Comparison of ENCODE assay signal across 1 cellular context in the genomic region with DNA sequence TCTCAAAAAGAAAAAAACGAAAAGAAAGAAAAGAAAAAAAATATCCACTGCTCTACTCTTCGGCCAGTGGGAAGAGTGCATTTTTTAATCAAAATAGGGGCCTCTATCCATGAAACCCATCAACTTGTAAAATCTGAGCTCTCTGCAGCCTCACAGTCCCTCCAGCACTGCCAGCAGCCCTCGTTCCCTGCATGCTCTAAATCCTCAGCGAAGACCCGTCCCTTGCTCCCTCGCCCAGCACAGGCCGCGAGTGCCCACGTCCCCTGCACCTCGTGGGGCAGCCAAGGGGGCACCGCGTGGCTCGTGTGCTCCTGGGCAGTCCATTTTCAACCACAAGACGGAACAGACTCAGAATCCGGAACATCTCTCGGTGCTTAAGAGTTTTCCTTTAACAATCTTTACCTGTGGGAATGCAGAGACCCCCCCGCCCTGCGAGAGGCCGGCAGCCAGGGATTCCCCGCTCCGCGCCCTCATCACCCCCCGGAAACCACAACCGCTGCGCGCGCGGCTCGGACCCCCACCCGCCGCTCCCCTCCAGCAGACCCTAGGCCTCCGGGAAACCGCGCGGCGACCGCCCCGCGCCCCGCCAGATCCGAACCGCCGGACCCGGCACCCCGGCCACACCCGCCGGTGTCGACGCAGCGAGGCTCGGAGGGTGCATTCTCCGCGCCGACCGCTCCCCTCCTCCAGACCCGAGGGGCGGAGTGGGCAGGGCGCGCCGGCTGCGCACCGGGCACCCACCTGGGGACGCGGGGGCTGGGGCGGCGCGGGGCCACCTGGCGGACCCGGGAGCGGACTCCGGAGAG.
TF ChIP-seq lines count a peak whose summit lies in the region.

No MANE protein-coding gene starts in this region.

TF ChIP-seq in HEK293, 187 proteins besides CTCF, POLR2A, EP300 and RAD21 (continued from another document and continues in another):
- TF ChIP-seq, protein P1, sequence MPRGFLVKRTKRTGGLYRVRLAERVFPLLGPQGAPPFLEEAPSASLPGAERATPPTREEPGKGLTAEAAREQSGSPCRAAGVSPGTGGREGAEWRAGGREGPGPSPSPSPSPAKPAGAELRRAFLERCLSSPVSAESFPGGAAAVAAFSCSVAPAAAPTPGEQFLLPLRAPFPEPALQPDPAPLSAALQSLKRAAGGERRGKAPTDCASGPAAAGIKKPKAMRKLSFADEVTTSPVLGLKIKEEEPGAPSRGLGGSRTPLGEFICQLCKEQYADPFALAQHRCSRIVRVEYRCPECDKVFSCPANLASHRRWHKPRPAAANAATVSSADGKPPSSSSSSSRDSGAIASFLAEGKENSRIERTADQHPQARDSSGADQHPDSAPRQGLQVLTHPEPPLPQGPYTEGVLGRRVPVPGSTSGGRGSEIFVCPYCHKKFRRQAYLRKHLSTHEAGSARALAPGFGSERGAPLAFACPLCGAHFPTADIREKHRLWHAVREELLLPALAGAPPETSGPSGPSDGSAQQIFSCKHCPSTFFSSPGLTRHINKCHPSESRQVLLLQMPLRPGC (tag by site-specific recombination; IDR thresholded peaks at IDR 0.05), result 0 out of 2 replicates have a peak, but pooled peaks have one; percentile 26
- TF ChIP-seq SP7 (tag by site-specific recombination; IDR thresholded peaks at IDR 0.05), result no peak
- TF ChIP-seq, protein P2, sequence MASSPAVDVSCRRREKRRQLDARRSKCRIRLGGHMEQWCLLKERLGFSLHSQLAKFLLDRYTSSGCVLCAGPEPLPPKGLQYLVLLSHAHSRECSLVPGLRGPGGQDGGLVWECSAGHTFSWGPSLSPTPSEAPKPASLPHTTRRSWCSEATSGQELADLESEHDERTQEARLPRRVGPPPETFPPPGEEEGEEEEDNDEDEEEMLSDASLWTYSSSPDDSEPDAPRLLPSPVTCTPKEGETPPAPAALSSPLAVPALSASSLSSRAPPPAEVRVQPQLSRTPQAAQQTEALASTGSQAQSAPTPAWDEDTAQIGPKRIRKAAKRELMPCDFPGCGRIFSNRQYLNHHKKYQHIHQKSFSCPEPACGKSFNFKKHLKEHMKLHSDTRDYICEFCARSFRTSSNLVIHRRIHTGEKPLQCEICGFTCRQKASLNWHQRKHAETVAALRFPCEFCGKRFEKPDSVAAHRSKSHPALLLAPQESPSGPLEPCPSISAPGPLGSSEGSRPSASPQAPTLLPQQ (tag by site-specific recombination; IDR thresholded peaks at IDR 0.05), result peak; percentile 35
- TF ChIP-seq ZNF274 (IDR thresholded peaks at IDR 0.05; ENCODE audit: low read length), result no peak
- TF ChIP-seq ZNF274 (tag by site-specific recombination; IDR thresholded peaks at IDR 0.05; ENCODE audit: borderline replicate concordance), result no peak
- no peak for TF ChIP-seq ZNF785 (tag by site-specific recombination; IDR thresholded peaks at IDR 0.05)
- TF ChIP-seq ZBTB48 (tag by site-specific recombination; IDR thresholded peaks at IDR 0.05), result peak; percentile 96
- TF ChIP-seq ZNF544 (tag by site-specific recombination; IDR thresholded peaks at IDR 0.05), result no peak
- no peak for TF ChIP-seq ELK4 (IDR thresholded peaks at IDR 0.05; ENCODE audit: borderline replicate concordance, low read depth, low read length)
- peak; percentile 80 for TF ChIP-seq IKZF3 (tag by site-specific recombination; IDR thresholded peaks at IDR 0.05)
- TF ChIP-seq, protein P3, sequence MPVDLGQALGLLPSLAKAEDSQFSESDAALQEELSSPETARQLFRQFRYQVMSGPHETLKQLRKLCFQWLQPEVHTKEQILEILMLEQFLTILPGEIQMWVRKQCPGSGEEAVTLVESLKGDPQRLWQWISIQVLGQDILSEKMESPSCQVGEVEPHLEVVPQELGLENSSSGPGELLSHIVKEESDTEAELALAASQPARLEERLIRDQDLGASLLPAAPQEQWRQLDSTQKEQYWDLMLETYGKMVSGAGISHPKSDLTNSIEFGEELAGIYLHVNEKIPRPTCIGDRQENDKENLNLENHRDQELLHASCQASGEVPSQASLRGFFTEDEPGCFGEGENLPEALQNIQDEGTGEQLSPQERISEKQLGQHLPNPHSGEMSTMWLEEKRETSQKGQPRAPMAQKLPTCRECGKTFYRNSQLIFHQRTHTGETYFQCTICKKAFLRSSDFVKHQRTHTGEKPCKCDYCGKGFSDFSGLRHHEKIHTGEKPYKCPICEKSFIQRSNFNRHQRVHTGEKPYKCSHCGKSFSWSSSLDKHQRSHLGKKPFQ (tag by site-specific recombination; IDR thresholded peaks at IDR 0.05), result no peak
- TF ChIP-seq ZFP69B (tag by site-specific recombination; IDR thresholded peaks at IDR 0.05), result no peak
- TF ChIP-seq, protein P4, sequence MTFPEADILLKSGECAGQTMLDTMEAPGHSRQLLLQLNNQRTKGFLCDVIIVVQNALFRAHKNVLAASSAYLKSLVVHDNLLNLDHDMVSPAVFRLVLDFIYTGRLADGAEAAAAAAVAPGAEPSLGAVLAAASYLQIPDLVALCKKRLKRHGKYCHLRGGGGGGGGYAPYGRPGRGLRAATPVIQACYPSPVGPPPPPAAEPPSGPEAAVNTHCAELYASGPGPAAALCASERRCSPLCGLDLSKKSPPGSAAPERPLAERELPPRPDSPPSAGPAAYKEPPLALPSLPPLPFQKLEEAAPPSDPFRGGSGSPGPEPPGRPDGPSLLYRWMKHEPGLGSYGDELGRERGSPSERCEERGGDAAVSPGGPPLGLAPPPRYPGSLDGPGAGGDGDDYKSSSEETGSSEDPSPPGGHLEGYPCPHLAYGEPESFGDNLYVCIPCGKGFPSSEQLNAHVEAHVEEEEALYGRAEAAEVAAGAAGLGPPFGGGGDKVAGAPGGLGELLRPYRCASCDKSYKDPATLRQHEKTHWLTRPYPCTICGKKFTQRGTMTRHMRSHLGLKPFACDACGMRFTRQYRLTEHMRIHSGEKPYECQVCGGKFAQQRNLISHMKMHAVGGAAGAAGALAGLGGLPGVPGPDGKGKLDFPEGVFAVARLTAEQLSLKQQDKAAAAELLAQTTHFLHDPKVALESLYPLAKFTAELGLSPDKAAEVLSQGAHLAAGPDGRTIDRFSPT (tag by site-specific recombination; IDR thresholded peaks at IDR 0.05), result peak; percentile 96
- no peak for TF ChIP-seq ZNF585B (tag by site-specific recombination; IDR thresholded peaks at IDR 0.05)
- TF ChIP-seq ZBTB44 (tag by site-specific recombination; IDR thresholded peaks at IDR 0.05), result peak; percentile 57; the same call in 1 of the 2 replicates
- no peak for TF ChIP-seq ZFP37 (tag by site-specific recombination; IDR thresholded peaks at IDR 0.05)
- no peak for TF ChIP-seq ZNF660 (tag by site-specific recombination; IDR thresholded peaks at IDR 0.05)
- peak; percentile 92 for TF ChIP-seq ZSCAN30 (tag by site-specific recombination; IDR thresholded peaks at IDR 0.05)
- TF ChIP-seq, protein P5, sequence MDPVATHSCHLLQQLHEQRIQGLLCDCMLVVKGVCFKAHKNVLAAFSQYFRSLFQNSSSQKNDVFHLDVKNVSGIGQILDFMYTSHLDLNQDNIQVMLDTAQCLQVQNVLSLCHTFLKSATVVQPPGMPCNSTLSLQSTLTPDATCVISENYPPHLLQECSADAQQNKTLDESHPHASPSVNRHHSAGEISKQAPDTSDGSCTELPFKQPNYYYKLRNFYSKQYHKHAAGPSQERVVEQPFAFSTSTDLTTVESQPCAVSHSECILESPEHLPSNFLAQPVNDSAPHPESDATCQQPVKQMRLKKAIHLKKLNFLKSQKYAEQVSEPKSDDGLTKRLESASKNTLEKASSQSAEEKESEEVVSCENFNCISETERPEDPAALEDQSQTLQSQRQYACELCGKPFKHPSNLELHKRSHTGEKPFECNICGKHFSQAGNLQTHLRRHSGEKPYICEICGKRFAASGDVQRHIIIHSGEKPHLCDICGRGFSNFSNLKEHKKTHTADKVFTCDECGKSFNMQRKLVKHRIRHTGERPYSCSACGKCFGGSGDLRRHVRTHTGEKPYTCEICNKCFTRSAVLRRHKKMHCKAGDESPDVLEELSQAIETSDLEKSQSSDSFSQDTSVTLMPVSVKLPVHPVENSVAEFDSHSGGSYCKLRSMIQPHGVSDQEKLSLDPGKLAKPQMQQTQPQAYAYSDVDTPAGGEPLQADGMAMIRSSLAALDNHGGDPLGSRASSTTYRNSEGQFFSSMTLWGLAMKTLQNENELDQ (tag by site-specific recombination; IDR thresholded peaks at IDR 0.05; ENCODE audit: low read depth), result no peak
- no peak for TF ChIP-seq ZNF514 (tag by site-specific recombination; IDR thresholded peaks at IDR 0.05)
- peak; percentile 45; the same call in 1 of the 2 replicates for TF ChIP-seq ZBTB20 (tag by site-specific recombination; IDR thresholded peaks at IDR 0.05)
- TF ChIP-seq ZNF394 (tag by site-specific recombination; IDR thresholded peaks at IDR 0.05; ENCODE audit: borderline replicate concordance), result no peak
- peak; percentile 42; the same call in 1 of the 2 replicates for TF ChIP-seq ZFHX2 (tag by site-specific recombination; conservative IDR thresholded peaks at IDR 0.05)
- peak; percentile 58; the same call in 1 of the 2 replicates for TF ChIP-seq ZNF677 (tag by site-specific recombination; IDR thresholded peaks at IDR 0.05)
- TF ChIP-seq MZF1 (tag by site-specific recombination; IDR thresholded peaks at IDR 0.05; ENCODE audit: borderline replicate concordance), result no peak
- peak; percentile 89 for TF ChIP-seq ZNF76 (tag by site-specific recombination; IDR thresholded peaks at IDR 0.05; ENCODE audit: borderline replicate concordance, low read depth)
- peak; percentile 93 for TF ChIP-seq ZNF600 (tag by site-specific recombination; IDR thresholded peaks at IDR 0.05)
- TF ChIP-seq, protein P6, sequence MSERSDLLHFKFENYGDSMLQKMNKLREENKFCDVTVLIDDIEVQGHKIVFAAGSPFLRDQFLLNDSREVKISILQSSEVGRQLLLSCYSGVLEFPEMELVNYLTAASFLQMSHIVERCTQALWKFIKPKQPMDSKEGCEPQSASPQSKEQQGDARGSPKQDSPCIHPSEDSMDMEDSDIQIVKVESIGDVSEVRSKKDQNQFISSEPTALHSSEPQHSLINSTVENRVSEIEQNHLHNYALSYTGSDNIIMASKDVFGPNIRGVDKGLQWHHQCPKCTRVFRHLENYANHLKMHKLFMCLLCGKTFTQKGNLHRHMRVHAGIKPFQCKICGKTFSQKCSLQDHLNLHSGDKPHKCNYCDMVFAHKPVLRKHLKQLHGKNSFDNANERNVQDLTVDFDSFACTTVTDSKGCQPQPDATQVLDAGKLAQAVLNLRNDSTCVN (tag by site-specific recombination; optimal IDR thresholded peaks at IDR 0.05), result peak; percentile 38
- TF ChIP-seq ZNF211 (tag by site-specific recombination; IDR thresholded peaks at IDR 0.05; ENCODE audit: low read depth), result no peak
- no peak for TF ChIP-seq ZNF132 (tag by site-specific recombination; IDR thresholded peaks at IDR 0.05; ENCODE audit: borderline replicate concordance)
- no peak for TF ChIP-seq SALL2 (tag by site-specific recombination; IDR thresholded peaks at IDR 0.05; ENCODE audit: borderline replicate concordance)
- TF ChIP-seq ZNF366 (tag by site-specific recombination; conservative IDR thresholded peaks at IDR 0.05), result peak; percentile 51
- no peak for TF ChIP-seq ZNF391 (tag by site-specific recombination; IDR thresholded peaks at IDR 0.05; ENCODE audit: borderline replicate concordance, low read depth)
- no peak for TF ChIP-seq ZNF350 (tag by site-specific recombination; IDR thresholded peaks at IDR 0.05)
- no peak for TF ChIP-seq ZNF521 (tag by site-specific recombination; IDR thresholded peaks at IDR 0.05)
- TF ChIP-seq ZNF529 (tag by site-specific recombination; IDR thresholded peaks at IDR 0.05; ENCODE audit: insufficient replicate concordance), result no peak
- TF ChIP-seq GLI4 (tag by site-specific recombination; IDR thresholded peaks at IDR 0.05), result no peak
- no peak; the same call in 1 of the 2 replicates for TF ChIP-seq KLF10 (tag by site-specific recombination; IDR thresholded peaks at IDR 0.05)
- TF ChIP-seq YY1 (tag by site-specific recombination; IDR thresholded peaks at IDR 0.05), result peak; percentile 47; the same call in 1 of the 2 replicates
- peak; percentile 94 for TF ChIP-seq ZNF561 (tag by site-specific recombination; IDR thresholded peaks at IDR 0.05; ENCODE audit: borderline replicate concordance)
- no peak for TF ChIP-seq ZNF354C (tag by site-specific recombination; IDR thresholded peaks at IDR 0.05; ENCODE audit: borderline replicate concordance, low read depth)
- TF ChIP-seq, protein P7, sequence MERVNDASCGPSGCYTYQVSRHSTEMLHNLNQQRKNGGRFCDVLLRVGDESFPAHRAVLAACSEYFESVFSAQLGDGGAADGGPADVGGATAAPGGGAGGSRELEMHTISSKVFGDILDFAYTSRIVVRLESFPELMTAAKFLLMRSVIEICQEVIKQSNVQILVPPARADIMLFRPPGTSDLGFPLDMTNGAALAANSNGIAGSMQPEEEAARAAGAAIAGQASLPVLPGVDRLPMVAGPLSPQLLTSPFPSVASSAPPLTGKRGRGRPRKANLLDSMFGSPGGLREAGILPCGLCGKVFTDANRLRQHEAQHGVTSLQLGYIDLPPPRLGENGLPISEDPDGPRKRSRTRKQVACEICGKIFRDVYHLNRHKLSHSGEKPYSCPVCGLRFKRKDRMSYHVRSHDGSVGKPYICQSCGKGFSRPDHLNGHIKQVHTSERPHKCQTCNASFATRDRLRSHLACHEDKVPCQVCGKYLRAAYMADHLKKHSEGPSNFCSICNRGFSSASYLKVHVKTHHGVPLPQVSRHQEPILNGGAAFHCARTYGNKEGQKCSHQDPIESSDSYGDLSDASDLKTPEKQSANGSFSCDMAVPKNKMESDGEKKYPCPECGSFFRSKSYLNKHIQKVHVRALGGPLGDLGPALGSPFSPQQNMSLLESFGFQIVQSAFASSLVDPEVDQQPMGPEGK (tag by site-specific recombination; IDR thresholded peaks at IDR 0.05), result peak; percentile 40; the same call in 1 of the 2 replicates
- peak; percentile 69 for TF ChIP-seq ZNF596 (tag by site-specific recombination; IDR thresholded peaks at IDR 0.05)
- no peak for TF ChIP-seq ZNF777 (tag by site-specific recombination; IDR thresholded peaks at IDR 0.05; ENCODE audit: borderline replicate concordance)
